2 cellular contexts compared by ENCODE assay signal in the genomic region with DNA sequence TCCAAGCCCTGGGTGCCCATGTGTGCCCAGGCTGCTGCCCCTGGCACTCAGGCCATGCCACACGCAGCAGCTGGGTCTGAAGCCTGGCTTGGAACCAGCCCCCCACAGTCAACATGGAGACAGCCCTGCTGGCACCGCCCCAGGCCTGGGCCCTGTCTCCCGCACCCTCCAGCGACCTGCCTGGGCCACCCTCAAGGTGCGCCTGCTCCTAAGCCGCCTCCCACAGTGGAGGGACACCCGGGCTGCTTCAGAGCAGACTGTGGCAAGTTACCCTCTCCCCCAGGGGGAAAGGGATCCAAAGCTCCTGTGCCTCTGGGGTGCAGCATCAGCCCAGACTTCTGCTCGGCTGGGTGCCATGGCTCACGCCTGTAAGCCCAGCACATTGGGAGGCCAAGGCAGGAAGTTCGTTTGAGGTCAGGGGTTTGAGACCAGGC.
TF ChIP-seq lines count a peak whose summit lies in the region.

No MANE protein-coding gene starts in this region.

TF ChIP-seq in K562, 482 proteins besides CTCF, POLR2A, EP300 and RAD21:
- TF ChIP-seq, protein P1, sequence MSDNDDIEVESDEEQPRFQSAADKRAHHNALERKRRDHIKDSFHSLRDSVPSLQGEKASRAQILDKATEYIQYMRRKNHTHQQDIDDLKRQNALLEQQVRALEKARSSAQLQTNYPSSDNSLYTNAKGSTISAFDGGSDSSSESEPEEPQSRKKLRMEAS (CRISPR knock-in tag; IDR thresholded peaks at IDR 0.05) = no peak
- TF ChIP-seq, protein P2, sequence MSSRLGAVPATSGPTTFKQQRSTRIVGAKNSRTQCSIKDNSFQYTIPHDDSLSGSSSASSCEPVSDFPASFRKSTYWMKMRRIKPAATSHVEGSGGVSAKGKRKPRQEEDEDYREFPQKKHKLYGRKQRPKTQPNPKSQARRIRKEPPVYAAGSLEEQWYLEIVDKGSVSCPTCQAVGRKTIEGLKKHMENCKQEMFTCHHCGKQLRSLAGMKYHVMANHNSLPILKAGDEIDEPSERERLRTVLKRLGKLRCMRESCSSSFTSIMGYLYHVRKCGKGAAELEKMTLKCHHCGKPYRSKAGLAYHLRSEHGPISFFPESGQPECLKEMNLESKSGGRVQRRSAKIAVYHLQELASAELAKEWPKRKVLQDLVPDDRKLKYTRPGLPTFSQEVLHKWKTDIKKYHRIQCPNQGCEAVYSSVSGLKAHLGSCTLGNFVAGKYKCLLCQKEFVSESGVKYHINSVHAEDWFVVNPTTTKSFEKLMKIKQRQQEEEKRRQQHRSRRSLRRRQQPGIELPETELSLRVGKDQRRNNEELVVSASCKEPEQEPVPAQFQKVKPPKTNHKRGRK (tag; IDR thresholded peaks at IDR 0.05) = no peak
- no peak for TF ChIP-seq NFYB (IDR thresholded peaks at IDR 0.05; ENCODE audit: extremely low read depth, insufficient read length)
- TF ChIP-seq RBFOX2 (IDR thresholded peaks at IDR 0.05; ENCODE audit: low read depth, low read length) = 0 out of 2 replicates have a peak, but pooled peaks have one; percentile 27

TF ChIP-seq in liver, 16 proteins besides CTCF, POLR2A, EP300 and RAD21:
- TF ChIP-seq, protein P3, sequence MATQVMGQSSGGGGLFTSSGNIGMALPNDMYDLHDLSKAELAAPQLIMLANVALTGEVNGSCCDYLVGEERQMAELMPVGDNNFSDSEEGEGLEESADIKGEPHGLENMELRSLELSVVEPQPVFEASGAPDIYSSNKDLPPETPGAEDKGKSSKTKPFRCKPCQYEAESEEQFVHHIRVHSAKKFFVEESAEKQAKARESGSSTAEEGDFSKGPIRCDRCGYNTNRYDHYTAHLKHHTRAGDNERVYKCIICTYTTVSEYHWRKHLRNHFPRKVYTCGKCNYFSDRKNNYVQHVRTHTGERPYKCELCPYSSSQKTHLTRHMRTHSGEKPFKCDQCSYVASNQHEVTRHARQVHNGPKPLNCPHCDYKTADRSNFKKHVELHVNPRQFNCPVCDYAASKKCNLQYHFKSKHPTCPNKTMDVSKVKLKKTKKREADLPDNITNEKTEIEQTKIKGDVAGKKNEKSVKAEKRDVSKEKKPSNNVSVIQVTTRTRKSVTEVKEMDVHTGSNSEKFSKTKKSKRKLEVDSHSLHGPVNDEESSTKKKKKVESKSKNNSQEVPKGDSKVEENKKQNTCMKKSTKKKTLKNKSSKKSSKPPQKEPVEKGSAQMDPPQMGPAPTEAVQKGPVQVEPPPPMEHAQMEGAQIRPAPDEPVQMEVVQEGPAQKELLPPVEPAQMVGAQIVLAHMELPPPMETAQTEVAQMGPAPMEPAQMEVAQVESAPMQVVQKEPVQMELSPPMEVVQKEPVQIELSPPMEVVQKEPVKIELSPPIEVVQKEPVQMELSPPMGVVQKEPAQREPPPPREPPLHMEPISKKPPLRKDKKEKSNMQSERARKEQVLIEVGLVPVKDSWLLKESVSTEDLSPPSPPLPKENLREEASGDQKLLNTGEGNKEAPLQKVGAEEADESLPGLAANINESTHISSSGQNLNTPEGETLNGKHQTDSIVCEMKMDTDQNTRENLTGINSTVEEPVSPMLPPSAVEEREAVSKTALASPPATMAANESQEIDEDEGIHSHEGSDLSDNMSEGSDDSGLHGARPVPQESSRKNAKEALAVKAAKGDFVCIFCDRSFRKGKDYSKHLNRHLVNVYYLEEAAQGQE (IDR thresholded peaks at IDR 0.05) = no peak
- TF ChIP-seq RXRA (IDR thresholded peaks at IDR 0.05) = no peak
- no peak for TF ChIP-seq EGR1 (IDR thresholded peaks at IDR 0.05; ENCODE audit: low read depth in 2 of 2)
- no peak for TF ChIP-seq GABPA (IDR thresholded peaks at IDR 0.05 in 1 of 2, conservative IDR thresholded peaks at IDR 0.05 in 1 of 2)
- TF ChIP-seq FOXA2 (IDR thresholded peaks at IDR 0.05) = no peak
- TF ChIP-seq, protein P4, sequence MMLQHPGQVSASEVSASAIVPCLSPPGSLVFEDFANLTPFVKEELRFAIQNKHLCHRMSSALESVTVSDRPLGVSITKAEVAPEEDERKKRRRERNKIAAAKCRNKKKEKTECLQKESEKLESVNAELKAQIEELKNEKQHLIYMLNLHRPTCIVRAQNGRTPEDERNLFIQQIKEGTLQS (IDR thresholded peaks at IDR 0.05) = no peak
- TF ChIP-seq HNF4G (IDR thresholded peaks at IDR 0.05) = no peak
- TF ChIP-seq JUND (IDR thresholded peaks at IDR 0.05) = no peak
- TF ChIP-seq, protein P1 (IDR thresholded peaks at IDR 0.05) = no peak
